ENCODE assay signal across 1 cellular context in the genomic region with DNA sequence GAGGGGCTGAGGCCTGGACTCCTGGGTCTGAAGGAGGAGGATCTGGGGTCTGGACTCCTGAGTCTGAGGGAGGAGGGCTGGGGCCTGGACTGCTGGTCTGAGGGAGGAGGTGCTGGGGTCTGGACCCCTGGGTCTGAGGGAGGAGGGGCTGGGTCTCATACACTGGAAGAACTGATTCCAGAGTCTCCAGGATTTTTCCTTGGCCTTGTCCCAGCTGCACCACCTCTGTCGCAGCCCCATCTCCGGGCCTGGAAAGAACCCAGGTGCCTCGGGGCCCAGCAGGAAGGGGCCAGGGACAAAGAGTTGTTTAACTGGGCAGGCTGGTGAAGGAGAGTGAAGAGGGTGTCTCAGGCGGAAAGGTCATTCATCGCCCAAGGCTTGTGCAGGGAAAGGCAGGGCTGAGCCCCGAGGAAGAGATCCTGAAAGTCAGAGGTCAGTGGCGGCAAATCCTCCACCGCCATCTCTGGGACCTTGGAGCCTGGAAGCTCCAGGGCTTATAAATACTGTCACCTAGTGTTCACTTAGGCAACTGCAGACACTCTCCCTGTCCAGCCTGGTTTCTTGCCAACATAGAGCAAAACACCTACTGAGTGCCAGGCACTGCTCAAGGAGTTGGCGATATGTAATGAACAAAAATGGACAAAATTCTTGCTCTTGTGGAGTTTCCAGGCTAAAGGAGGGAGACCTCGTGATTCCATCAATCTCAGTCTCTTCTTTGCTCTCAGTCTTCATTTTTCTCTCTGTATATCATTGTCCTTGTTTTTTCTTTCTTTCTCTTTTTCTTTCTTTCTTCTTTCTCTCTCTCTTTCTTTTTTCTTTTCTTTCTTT.
TF ChIP-seq lines count a peak whose summit lies in the region.

No MANE protein-coding gene starts in this region.

TF ChIP-seq in HEK293, 187 proteins besides CTCF, POLR2A, EP300 and RAD21 (continued from another document and continues in another):
- 0 out of 2 replicates have a peak, but pooled peaks have one; percentile 32 for TF ChIP-seq ZNF580 (tag by site-specific recombination; IDR thresholded peaks at IDR 0.05)
- no peak for TF ChIP-seq ZNF777 (tag by site-specific recombination; IDR thresholded peaks at IDR 0.05; ENCODE audit: borderline replicate concordance)
- 0 out of 2 replicates have a peak, but pooled peaks have one; percentile 7 for TF ChIP-seq ZNF623 (tag by site-specific recombination; IDR thresholded peaks at IDR 0.05)
- no peak for TF ChIP-seq BCL6B (tag by site-specific recombination; IDR thresholded peaks at IDR 0.05)
- TF ChIP-seq, protein P1, sequence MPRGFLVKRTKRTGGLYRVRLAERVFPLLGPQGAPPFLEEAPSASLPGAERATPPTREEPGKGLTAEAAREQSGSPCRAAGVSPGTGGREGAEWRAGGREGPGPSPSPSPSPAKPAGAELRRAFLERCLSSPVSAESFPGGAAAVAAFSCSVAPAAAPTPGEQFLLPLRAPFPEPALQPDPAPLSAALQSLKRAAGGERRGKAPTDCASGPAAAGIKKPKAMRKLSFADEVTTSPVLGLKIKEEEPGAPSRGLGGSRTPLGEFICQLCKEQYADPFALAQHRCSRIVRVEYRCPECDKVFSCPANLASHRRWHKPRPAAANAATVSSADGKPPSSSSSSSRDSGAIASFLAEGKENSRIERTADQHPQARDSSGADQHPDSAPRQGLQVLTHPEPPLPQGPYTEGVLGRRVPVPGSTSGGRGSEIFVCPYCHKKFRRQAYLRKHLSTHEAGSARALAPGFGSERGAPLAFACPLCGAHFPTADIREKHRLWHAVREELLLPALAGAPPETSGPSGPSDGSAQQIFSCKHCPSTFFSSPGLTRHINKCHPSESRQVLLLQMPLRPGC (tag by site-specific recombination; IDR thresholded peaks at IDR 0.05): no peak
- TF ChIP-seq ZFP69B (tag by site-specific recombination; IDR thresholded peaks at IDR 0.05): peak; percentile 36; the same call in 1 of the 2 replicates
- TF ChIP-seq ZNF585B (tag by site-specific recombination; IDR thresholded peaks at IDR 0.05): no peak
- no peak for TF ChIP-seq ZNF544 (tag by site-specific recombination; IDR thresholded peaks at IDR 0.05)
- 0 out of 2 replicates have a peak, but pooled peaks have one; percentile 7 for TF ChIP-seq ZBTB6 (tag by site-specific recombination; IDR thresholded peaks at IDR 0.05)
- TF ChIP-seq ZSCAN30 (tag by site-specific recombination; IDR thresholded peaks at IDR 0.05): peak; percentile 95
- peak; percentile 84 for TF ChIP-seq ZNF2 (tag by site-specific recombination; IDR thresholded peaks at IDR 0.05)
- 0 out of 2 replicates have a peak, but pooled peaks have one; percentile 69 for TF ChIP-seq REPIN1 (tag by site-specific recombination; IDR thresholded peaks at IDR 0.05; ENCODE audit: low read depth)
- peak; percentile 62 for TF ChIP-seq ZNF692 (tag by site-specific recombination; IDR thresholded peaks at IDR 0.05)
- TF ChIP-seq, protein P2, sequence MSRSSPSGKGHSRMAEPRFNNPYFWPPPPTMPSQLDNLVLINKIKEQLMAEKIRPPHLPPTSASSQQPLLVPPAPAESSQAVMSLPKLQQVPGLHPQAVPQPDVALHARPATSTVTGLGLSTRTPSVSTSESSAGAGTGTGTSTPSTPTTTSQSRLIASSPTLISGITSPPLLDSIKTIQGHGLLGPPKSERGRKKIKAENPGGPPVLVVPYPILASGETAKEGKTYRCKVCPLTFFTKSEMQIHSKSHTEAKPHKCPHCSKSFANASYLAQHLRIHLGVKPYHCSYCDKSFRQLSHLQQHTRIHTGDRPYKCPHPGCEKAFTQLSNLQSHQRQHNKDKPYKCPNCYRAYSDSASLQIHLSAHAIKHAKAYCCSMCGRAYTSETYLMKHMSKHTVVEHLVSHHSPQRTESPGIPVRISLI (tag by site-specific recombination; IDR thresholded peaks at IDR 0.05): no peak
- TF ChIP-seq, protein P3, sequence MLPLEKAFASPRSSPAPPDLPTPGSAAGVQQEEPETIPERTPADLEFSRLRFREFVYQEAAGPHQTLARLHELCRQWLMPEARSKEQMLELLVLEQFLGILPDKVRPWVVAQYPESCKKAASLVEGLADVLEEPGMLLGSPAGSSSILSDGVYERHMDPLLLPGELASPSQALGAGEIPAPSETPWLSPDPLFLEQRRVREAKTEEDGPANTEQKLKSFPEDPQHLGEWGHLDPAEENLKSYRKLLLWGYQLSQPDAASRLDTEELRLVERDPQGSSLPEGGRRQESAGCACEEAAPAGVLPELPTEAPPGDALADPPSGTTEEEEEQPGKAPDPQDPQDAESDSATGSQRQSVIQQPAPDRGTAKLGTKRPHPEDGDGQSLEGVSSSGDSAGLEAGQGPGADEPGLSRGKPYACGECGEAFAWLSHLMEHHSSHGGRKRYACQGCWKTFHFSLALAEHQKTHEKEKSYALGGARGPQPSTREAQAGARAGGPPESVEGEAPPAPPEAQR (tag by site-specific recombination; IDR thresholded peaks at IDR 0.05): no peak
- TF ChIP-seq ZNF175 (tag by site-specific recombination; IDR thresholded peaks at IDR 0.05): no peak
- TF ChIP-seq KLF10 (tag by site-specific recombination; IDR thresholded peaks at IDR 0.05): no peak
- no peak for TF ChIP-seq HOXA7 (CRISPR knock-in tag; IDR thresholded peaks at IDR 0.05; ENCODE audit: borderline replicate concordance)
- peak; percentile 97 for TF ChIP-seq ZBTB17 (tag by site-specific recombination; IDR thresholded peaks at IDR 0.05)
- no peak for TF ChIP-seq ZNF747 (tag by site-specific recombination; IDR thresholded peaks at IDR 0.05)
- TF ChIP-seq KLF17 (tag by site-specific recombination; IDR thresholded peaks at IDR 0.05): peak; percentile 77
- TF ChIP-seq ZNF324 (tag by site-specific recombination; IDR thresholded peaks at IDR 0.05): no peak; the same call in 1 of the 2 replicates
- TF ChIP-seq ZNF292 (tag by site-specific recombination; IDR thresholded peaks at IDR 0.05; ENCODE audit: borderline replicate concordance, low read depth): no peak
- no peak for TF ChIP-seq ZNF184 (tag by site-specific recombination; IDR thresholded peaks at IDR 0.05)
- 0 out of 2 replicates have a peak, but pooled peaks have one; percentile 48 for TF ChIP-seq MZF1 (tag by site-specific recombination; IDR thresholded peaks at IDR 0.05; ENCODE audit: borderline replicate concordance)
- peak; percentile 68; the same call in 1 of the 2 replicates for TF ChIP-seq KLF8 (tag by site-specific recombination; IDR thresholded peaks at IDR 0.05)
- TF ChIP-seq, protein P4, sequence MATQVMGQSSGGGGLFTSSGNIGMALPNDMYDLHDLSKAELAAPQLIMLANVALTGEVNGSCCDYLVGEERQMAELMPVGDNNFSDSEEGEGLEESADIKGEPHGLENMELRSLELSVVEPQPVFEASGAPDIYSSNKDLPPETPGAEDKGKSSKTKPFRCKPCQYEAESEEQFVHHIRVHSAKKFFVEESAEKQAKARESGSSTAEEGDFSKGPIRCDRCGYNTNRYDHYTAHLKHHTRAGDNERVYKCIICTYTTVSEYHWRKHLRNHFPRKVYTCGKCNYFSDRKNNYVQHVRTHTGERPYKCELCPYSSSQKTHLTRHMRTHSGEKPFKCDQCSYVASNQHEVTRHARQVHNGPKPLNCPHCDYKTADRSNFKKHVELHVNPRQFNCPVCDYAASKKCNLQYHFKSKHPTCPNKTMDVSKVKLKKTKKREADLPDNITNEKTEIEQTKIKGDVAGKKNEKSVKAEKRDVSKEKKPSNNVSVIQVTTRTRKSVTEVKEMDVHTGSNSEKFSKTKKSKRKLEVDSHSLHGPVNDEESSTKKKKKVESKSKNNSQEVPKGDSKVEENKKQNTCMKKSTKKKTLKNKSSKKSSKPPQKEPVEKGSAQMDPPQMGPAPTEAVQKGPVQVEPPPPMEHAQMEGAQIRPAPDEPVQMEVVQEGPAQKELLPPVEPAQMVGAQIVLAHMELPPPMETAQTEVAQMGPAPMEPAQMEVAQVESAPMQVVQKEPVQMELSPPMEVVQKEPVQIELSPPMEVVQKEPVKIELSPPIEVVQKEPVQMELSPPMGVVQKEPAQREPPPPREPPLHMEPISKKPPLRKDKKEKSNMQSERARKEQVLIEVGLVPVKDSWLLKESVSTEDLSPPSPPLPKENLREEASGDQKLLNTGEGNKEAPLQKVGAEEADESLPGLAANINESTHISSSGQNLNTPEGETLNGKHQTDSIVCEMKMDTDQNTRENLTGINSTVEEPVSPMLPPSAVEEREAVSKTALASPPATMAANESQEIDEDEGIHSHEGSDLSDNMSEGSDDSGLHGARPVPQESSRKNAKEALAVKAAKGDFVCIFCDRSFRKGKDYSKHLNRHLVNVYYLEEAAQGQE (tag by site-specific recombination; IDR thresholded peaks at IDR 0.05): peak; percentile 74
- no peak for TF ChIP-seq ZNF658 (tag by site-specific recombination; IDR thresholded peaks at IDR 0.05)
- no peak for TF ChIP-seq GLI2 (tag by site-specific recombination; IDR thresholded peaks at IDR 0.05; ENCODE audit: borderline replicate concordance, low read depth)
- TF ChIP-seq ZNF558 (tag by site-specific recombination; IDR thresholded peaks at IDR 0.05): peak; percentile 50; the same call in 1 of the 2 replicates
- TF ChIP-seq HIC1 (tag by site-specific recombination; IDR thresholded peaks at IDR 0.05): no peak; the same call in 1 of the 2 replicates
- no peak for TF ChIP-seq ZNF214 (tag by site-specific recombination; IDR thresholded peaks at IDR 0.05; ENCODE audit: borderline replicate concordance)
- TF ChIP-seq ZBTB48 (tag by site-specific recombination; IDR thresholded peaks at IDR 0.05): peak; percentile 23; the same call in 1 of the 2 replicates
